ENCODE assay signal across 8 cellular contexts in the genomic region with DNA sequence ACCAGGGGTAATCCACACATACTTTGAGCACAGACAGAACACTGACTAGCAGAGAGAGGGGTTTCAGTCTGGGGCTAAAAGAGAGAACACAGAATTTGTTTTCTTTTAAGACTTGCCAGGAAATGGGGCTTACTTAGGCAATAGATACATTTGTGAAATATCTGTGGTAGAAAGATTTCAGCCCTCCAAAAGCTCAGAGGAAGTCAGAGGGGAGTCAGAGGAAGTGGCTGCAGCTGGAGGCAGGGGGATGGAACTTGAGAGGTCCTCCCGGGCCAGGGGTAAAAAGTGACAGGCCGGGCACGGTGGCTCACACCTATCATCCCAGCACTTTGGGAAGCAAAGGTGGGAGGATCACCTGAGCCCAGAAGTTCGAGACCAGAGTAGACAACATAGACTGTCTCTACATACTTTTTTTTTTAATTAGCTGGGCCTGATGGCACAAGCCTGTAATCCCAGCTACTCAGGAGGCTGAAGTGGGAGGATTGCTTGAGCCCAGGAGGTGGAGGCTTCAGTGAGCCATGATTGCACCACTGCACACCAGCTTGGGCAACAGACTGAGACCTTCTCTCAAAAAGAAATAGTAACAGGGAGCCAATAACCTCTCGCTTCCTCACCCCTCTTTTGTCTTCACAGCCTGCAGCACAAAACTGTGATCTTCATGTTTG. TPM values are rescaled to one million over a fixed set of nuclear protein-coding genes. Genes with fewer than 3 reads are reported as not detected.
DNase-seq lines count a peak whose midpoint lies in the region; ATAC-seq lines count a peak whose summit lies in the region.

No MANE protein-coding gene starts in this region.

- H3K27ac ChIP-seq in CD8-positive, alpha-beta memory T cell (ENCODE audit: low read depth, low read length): no peak overlapping the region
- no peak overlapping the region for H3K27ac ChIP-seq in aorta (ENCODE audit: low read depth in 1 of 2, low read length in 2 of 2)

- CTCF ChIA-PET in CD8-positive, alpha-beta memory T cell (lab: Charles Lee): interaction anchor here (0.7 to 7.8 kb wide), 14 partner anchors 11 to 77 kb away, joined by 3 to 91 read pairs (median 4); a partner anchor contains a TSS
- CTCF ChIA-PET in activated CD4-positive, alpha-beta memory T cell treated with anti-CD3 and anti-CD28 coated beads, Interleukin-2, amount 10 ng/mL, durations not matched to agents 7 days and 5 days (lab: Charles Lee): interaction anchor here (0.9 kb wide), 1 partner anchor 423 kb away, joined by 4 read pairs; a partner anchor contains a TSS

- no peaks in the 10 kb centered on the region for H3K9me3 ChIP-seq in CD8-positive, alpha-beta memory T cell (ENCODE audit: low read length)
- H3K9me3 ChIP-seq in mononuclear cell (ENCODE audit: low read depth, low read length): no peaks in the 10 kb centered on the region
- H3K9me3 ChIP-seq in aorta (ENCODE audit: control insufficient read depth, low read length): no peaks in the 10 kb centered on the region

- intact Hi-C loops in aorta (cut with DNase I): no loop called here

- peak overlapping the region; percentile 81 to 99 (median 91) for H3K27ac Mint-ChIP-seq in CD8-positive, alpha-beta memory T cell
- peak overlapping the region; percentile 94 for H3K27ac Mint-ChIP-seq in activated CD4-positive, alpha-beta memory T cell treated with anti-CD3 and anti-CD28 coated beads, Interleukin-2, amount 10 ng/mL, durations not matched to agents 7 days and 5 days

- no peaks in the 10 kb centered on the region for H3K9me3 Mint-ChIP-seq in CD8-positive, alpha-beta memory T cell
- no peaks in the 10 kb centered on the region for H3K9me3 Mint-ChIP-seq in activated CD4-positive, alpha-beta memory T cell treated with anti-CD3 and anti-CD28 coated beads, Interleukin-2, amount 10 ng/mL, durations not matched to agents 7 days and 5 days

- H3K36me3 Mint-ChIP-seq in CD8-positive, alpha-beta memory T cell: peaks cover 23 to 86% (median 27%) of the 10 kb centered on the region in 3 donors
- H3K36me3 Mint-ChIP-seq in activated CD4-positive, alpha-beta memory T cell treated with anti-CD3 and anti-CD28 coated beads, Interleukin-2, amount 10 ng/mL, durations not matched to agents 7 days and 5 days (ENCODE audit: low read depth): peaks cover 91% of the 10 kb centered on the region

- peaks cover 0 to 1% of the 10 kb centered on the region in 2 donors for H3K27me3 Mint-ChIP-seq in CD8-positive, alpha-beta memory T cell
- H3K27me3 Mint-ChIP-seq in activated CD4-positive, alpha-beta memory T cell treated with anti-CD3 and anti-CD28 coated beads, Interleukin-2, amount 10 ng/mL, durations not matched to agents 7 days and 5 days: no peaks in the 10 kb centered on the region

- peaks cover 55% of the 10 kb centered on the region for H3K36me3 ChIP-seq in CD8-positive, alpha-beta memory T cell (ENCODE audit: insufficient read depth, low read length)
- no peaks in the 10 kb centered on the region for H3K36me3 ChIP-seq in aorta (ENCODE audit: control insufficient read depth in 1 of 2, insufficient read depth in 2 of 2, low read length in 1 of 2)

- peaks cover 88 to 99% (median 95%) of the 10 kb centered on the region in 3 donors for H3K4me1 Mint-ChIP-seq in CD8-positive, alpha-beta memory T cell
- peaks cover 84% of the 10 kb centered on the region for H3K4me1 Mint-ChIP-seq in activated CD4-positive, alpha-beta memory T cell treated with anti-CD3 and anti-CD28 coated beads, Interleukin-2, amount 10 ng/mL, durations not matched to agents 7 days and 5 days

- POLR2A ChIA-PET in CD8-positive, alpha-beta memory T cell (lab: Charles Lee): interaction anchor here (0.7 to 3.6 kb wide), 9 partner anchors 10 to 75 kb away, joined by 3 to 34 read pairs (median 7); a partner anchor contains a TSS
- POLR2A ChIA-PET in activated CD4-positive, alpha-beta memory T cell treated with anti-CD3 and anti-CD28 coated beads, Interleukin-2, amount 10 ng/mL, durations not matched to agents 7 days and 5 days (lab: Charles Lee): interaction anchor here (0.7 to 4.5 kb wide), 12 partner anchors 9 to 107 kb away, joined by 3 to 40 read pairs (median 7); a partner anchor contains a TSS

- H3K4me3 Mint-ChIP-seq in CD8-positive, alpha-beta memory T cell: peak overlapping the region; percentile 42 to 86 (median 71)
- no peak overlapping the region for H3K4me3 Mint-ChIP-seq in activated CD4-positive, alpha-beta memory T cell treated with anti-CD3 and anti-CD28 coated beads, Interleukin-2, amount 10 ng/mL, durations not matched to agents 7 days and 5 days

- peak in 4 of 5 donors; percentile 24 to 67 (median 54) for DNase-seq in CD8-positive, alpha-beta memory T cell
- peak; percentile 86 for DNase-seq in HCEC 1CT
- DNase-seq in activated CD4-positive, alpha-beta memory T cell treated with anti-CD3 and anti-CD28 coated beads, Interleukin-2, amount 10 ng/mL, durations not matched to agents 7 days and 5 days: peak; percentile 49
- no peak for DNase-seq in midbrain (lab: John Stamatoyannopoulos, UW)
- DNase-seq in aorta: no peak
- no peak for DNase-seq in stimulated activated CD4-positive, alpha-beta T cell treated with anti-CD3 and anti-CD28 coated beads, Interleukin-12 subunit alpha, Interleukin-12 subunit beta, amount 100 ng/mL, for 4 hours

- no peaks in the 10 kb centered on the region for H3K27me3 ChIP-seq in CD8-positive, alpha-beta memory T cell (ENCODE audit: insufficient read depth, low read length, poor library complexity, severe bottlenecking)
- H3K27me3 ChIP-seq in mononuclear cell (ENCODE audit: insufficient read depth, low read length) (no peaks in the 10 kb centered on the region), aorta (ENCODE audit: control insufficient read depth in 1 of 2, insufficient read depth in 2 of 2, low read length in 1 of 2) (no peaks in the 10 kb centered on the region)

- no peak overlapping the region for H3K4me3 ChIP-seq in CD8-positive, alpha-beta memory T cell (ENCODE audit: low read length)
- peak overlapping the region; percentile 18 for H3K4me3 ChIP-seq in mononuclear cell (ENCODE audit: low read length)
- no peak overlapping the region for H3K4me3 ChIP-seq in aorta (ENCODE audit: low read length in 2 of 2)

- H3K4me1 ChIP-seq in CD8-positive, alpha-beta memory T cell (ENCODE audit: insufficient read depth, low read length): peaks cover 96% of the 10 kb centered on the region
- H3K4me1 ChIP-seq in mononuclear cell (ENCODE audit: insufficient read depth, low read length): peaks cover 98% of the 10 kb centered on the region
- H3K4me1 ChIP-seq in aorta (ENCODE audit: control insufficient read depth in 1 of 2, insufficient read depth in 2 of 2, low read length in 2 of 2): no peaks in the 10 kb centered on the region

- 60 to 69% methylated on average over 5 of the region's 5 CpGs for WGBS in aorta, 2 donors

- ATAC-seq in HG03108 (IDR thresholded peaks at IDR 0.05; ENCODE audit: unreplicated experiment) (no peak), aorta (ENCODE audit: low FRiP score) (no peak)

RNA-seq across cellular contexts. Expression of a gene that starts 49.9 kb away (rescaled TPM):
- total RNA-seq in CD8-positive, alpha-beta memory T cell: 100 to 1,000 TPM; 173 to 178 TPM
- polyA plus RNA-seq in CD8-positive, alpha-beta memory T cell: 165 TPM
- 100 to 1,000 TPM; 259 to 263 TPM for total RNA-seq in activated CD4-positive, alpha-beta memory T cell treated with anti-CD3 and anti-CD28 coated beads, Interleukin-2, amount 10 ng/mL, durations not matched to agents 7 days and 5 days
- total RNA-seq in mononuclear cell (246 TPM), aorta (10 to 100 TPM; 49.3 to 82.9 TPM)
- 10 to 100 TPM in 1 of 2 donors, 1 to 10 TPM in 1; 4.9 to 22.6 TPM for polyA plus RNA-seq in aorta

RNA-seq across cellular contexts. Expression of a gene that starts 53.1 kb away (rescaled TPM):
- total RNA-seq in CD8-positive, alpha-beta memory T cell: 1 to 10 TPM; 9.4 TPM
- polyA plus RNA-seq in CD8-positive, alpha-beta memory T cell: 90.4 TPM
- 1 to 10 TPM; 4.6 to 4.8 TPM for total RNA-seq in activated CD4-positive, alpha-beta memory T cell treated with anti-CD3 and anti-CD28 coated beads, Interleukin-2, amount 10 ng/mL, durations not matched to agents 7 days and 5 days
- total RNA-seq in mononuclear cell (13.3 TPM), aorta (10 to 100 TPM; 29.4 to 37.1 TPM)
- 10 to 100 TPM; 19.0 to 21.4 TPM for polyA plus RNA-seq in aorta

Comparison
In these comparisons a context has a peak if more than half of its experiments do, and no peak if none do; other contexts are left out.
1. DNase-seq: peak in CD8-positive, alpha-beta memory T cell (4 of 5), HCEC 1CT (single experiment) and activated CD4-positive, alpha-beta memory T cell treated with anti-CD3 and anti-CD28 coated beads, Interleukin-2, amount 10 ng/mL, durations not matched to agents 7 days and 5 days (single experiment); none in midbrain (single experiment), aorta (0 of 2) and stimulated activated CD4-positive, alpha-beta T cell treated with anti-CD3 and anti-CD28 coated beads, Interleukin-12 subunit alpha, Interleukin-12 subunit beta, amount 100 ng/mL, for 4 hours (single experiment).